In genomic region chr20:23420943-23421925, GRCh38 we compare ENCODE assay signal across 1 cellular context.
A peak's percentile ranks its signal among the peaks of the same experiment; 100 is the strongest.
TF ChIP-seq lines count a peak whose summit lies in the region.

Gene NAPB, minus strand, starts transcription at chr20:23421488. Its CDS starts 86 bp downstream, at chr20:23421402.

TF ChIP-seq in HepG2, 621 proteins besides CTCF, POLR2A, EP300 and RAD21 (continued from another document and continues in another):
- TF ChIP-seq, protein P1, sequence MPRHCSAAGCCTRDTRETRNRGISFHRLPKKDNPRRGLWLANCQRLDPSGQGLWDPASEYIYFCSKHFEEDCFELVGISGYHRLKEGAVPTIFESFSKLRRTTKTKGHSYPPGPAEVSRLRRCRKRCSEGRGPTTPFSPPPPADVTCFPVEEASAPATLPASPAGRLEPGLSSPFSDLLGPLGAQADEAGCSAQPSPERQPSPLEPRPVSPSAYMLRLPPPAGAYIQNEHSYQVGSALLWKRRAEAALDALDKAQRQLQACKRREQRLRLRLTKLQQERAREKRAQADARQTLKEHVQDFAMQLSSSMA (CRISPR knock-in tag; IDR thresholded peaks at IDR 0.05) = no peak
- TF ChIP-seq, protein P2, sequence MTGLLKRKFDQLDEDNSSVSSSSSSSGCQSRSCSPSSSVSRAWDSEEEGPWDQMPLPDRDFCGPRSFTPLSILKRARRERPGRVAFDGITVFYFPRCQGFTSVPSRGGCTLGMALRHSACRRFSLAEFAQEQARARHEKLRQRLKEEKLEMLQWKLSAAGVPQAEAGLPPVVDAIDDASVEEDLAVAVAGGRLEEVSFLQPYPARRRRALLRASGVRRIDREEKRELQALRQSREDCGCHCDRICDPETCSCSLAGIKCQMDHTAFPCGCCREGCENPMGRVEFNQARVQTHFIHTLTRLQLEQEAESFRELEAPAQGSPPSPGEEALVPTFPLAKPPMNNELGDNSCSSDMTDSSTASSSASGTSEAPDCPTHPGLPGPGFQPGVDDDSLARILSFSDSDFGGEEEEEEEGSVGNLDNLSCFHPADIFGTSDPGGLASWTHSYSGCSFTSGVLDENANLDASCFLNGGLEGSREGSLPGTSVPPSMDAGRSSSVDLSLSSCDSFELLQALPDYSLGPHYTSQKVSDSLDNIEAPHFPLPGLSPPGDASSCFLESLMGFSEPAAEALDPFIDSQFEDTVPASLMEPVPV (CRISPR knock-in tag; IDR thresholded peaks at IDR 0.05) = no peak; the same call in none of the 2 replicates
- no peak for TF ChIP-seq CHD2 (IDR thresholded peaks at IDR 0.05; ENCODE audit: low read depth, low read length)
- TF ChIP-seq TEAD2 (CRISPR knock-in tag; IDR thresholded peaks at IDR 0.05) = 0 out of 2 replicates have a peak, but pooled peaks have one; percentile 12
- peak; percentile 98 for TF ChIP-seq ZNF33B (CRISPR knock-in tag; IDR thresholded peaks at IDR 0.05)
- TF ChIP-seq LBX2 (CRISPR knock-in tag; IDR thresholded peaks at IDR 0.05; ENCODE audit: borderline replicate concordance) = 0 out of 2 replicates have a peak, but pooled peaks have one; percentile 17
- no peak for TF ChIP-seq TOPORS (CRISPR knock-in tag; IDR thresholded peaks at IDR 0.05)
- TF ChIP-seq, protein P3, sequence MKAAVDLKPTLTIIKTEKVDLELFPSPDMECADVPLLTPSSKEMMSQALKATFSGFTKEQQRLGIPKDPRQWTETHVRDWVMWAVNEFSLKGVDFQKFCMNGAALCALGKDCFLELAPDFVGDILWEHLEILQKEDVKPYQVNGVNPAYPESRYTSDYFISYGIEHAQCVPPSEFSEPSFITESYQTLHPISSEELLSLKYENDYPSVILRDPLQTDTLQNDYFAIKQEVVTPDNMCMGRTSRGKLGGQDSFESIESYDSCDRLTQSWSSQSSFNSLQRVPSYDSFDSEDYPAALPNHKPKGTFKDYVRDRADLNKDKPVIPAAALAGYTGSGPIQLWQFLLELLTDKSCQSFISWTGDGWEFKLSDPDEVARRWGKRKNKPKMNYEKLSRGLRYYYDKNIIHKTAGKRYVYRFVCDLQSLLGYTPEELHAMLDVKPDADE (CRISPR knock-in tag; IDR thresholded peaks at IDR 0.05) = peak; percentile 77; the same call in 1 of the 2 replicates
- TF ChIP-seq, protein P4, sequence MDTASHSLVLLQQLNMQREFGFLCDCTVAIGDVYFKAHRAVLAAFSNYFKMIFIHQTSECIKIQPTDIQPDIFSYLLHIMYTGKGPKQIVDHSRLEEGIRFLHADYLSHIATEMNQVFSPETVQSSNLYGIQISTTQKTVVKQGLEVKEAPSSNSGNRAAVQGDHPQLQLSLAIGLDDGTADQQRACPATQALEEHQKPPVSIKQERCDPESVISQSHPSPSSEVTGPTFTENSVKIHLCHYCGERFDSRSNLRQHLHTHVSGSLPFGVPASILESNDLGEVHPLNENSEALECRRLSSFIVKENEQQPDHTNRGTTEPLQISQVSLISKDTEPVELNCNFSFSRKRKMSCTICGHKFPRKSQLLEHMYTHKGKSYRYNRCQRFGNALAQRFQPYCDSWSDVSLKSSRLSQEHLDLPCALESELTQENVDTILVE (CRISPR knock-in tag; IDR thresholded peaks at IDR 0.05) = peak; percentile 46; the same call in 1 of the 2 replicates
- peak; percentile 91 for TF ChIP-seq GPN1 (CRISPR knock-in tag; IDR thresholded peaks at IDR 0.05; ENCODE audit: borderline replicate concordance)
- no peak for TF ChIP-seq ZNF644 (CRISPR knock-in tag; IDR thresholded peaks at IDR 0.05; ENCODE audit: low read depth)
- peak; percentile 94 for TF ChIP-seq SAP130 (CRISPR knock-in tag; IDR thresholded peaks at IDR 0.05; ENCODE audit: low read depth)
- no peak for TF ChIP-seq SRF (IDR thresholded peaks at IDR 0.05; ENCODE audit: low read depth, low read length)
- TF ChIP-seq THAP8 (CRISPR knock-in tag; IDR thresholded peaks at IDR 0.05; ENCODE audit: borderline replicate concordance) = peak; percentile 96
- TF ChIP-seq FIP1L1 (IDR thresholded peaks at IDR 0.05; ENCODE audit: borderline replicate concordance, insufficient read depth, low read depth, low read length) = no peak; the same call in 1 of the 2 replicates
- peak; percentile 66; the same call in 1 of the 2 replicates for TF ChIP-seq ZNF709 (CRISPR knock-in tag; IDR thresholded peaks at IDR 0.05)
- TF ChIP-seq POGK (CRISPR knock-in tag; conservative IDR thresholded peaks at IDR 0.05) = peak; percentile 97; the same call in 1 of the 2 replicates
- TF ChIP-seq SMARCE1 (IDR thresholded peaks at IDR 0.05; ENCODE audit: borderline replicate concordance) = no peak
- TF ChIP-seq RORA (CRISPR knock-in tag; IDR thresholded peaks at IDR 0.05) = no peak
- TF ChIP-seq NFE2L1 (CRISPR knock-in tag; IDR thresholded peaks at IDR 0.05; ENCODE audit: borderline replicate concordance) = 0 out of 2 replicates have a peak, but pooled peaks have one; percentile 23
- TF ChIP-seq ZNF552 (CRISPR knock-in tag; IDR thresholded peaks at IDR 0.05; ENCODE audit: borderline replicate concordance) = peak; percentile 76; the same call in 1 of the 2 replicates
- TF ChIP-seq ZNF569 (CRISPR knock-in tag; IDR thresholded peaks at IDR 0.05; ENCODE audit: borderline replicate concordance) = peak; percentile 70; the same call in 1 of the 2 replicates
- peak; percentile 74; the same call in 1 of the 2 replicates for TF ChIP-seq UBTF (CRISPR knock-in tag; IDR thresholded peaks at IDR 0.05)
- TF ChIP-seq ZSCAN29 (CRISPR knock-in tag; conservative IDR thresholded peaks at IDR 0.05) = no peak
- TF ChIP-seq MIER3 (CRISPR knock-in tag; IDR thresholded peaks at IDR 0.05; ENCODE audit: borderline replicate concordance) = peak; percentile 91; the same call in 1 of the 2 replicates
- peak; percentile 63; the same call in 1 of the 2 replicates for TF ChIP-seq ZNF788 (CRISPR knock-in tag; IDR thresholded peaks at IDR 0.05; ENCODE audit: borderline replicate concordance)
- peak; percentile 70 for TF ChIP-seq STAT5B (CRISPR knock-in tag; IDR thresholded peaks at IDR 0.05)
- peak; percentile 93 for TF ChIP-seq ZFP90 (CRISPR knock-in tag; IDR thresholded peaks at IDR 0.05; ENCODE audit: borderline replicate concordance)
- peak; percentile 80 for TF ChIP-seq CBX1 (IDR thresholded peaks at IDR 0.05; ENCODE audit: low read depth)
- TF ChIP-seq ZNF609 (CRISPR knock-in tag; IDR thresholded peaks at IDR 0.05; ENCODE audit: borderline replicate concordance) = 0 out of 2 replicates have a peak, but pooled peaks have one; percentile 61
- no peak for TF ChIP-seq ZMAT5 (CRISPR knock-in tag; IDR thresholded peaks at IDR 0.05; ENCODE audit: borderline replicate concordance, low read depth)
- TF ChIP-seq, protein P5, sequence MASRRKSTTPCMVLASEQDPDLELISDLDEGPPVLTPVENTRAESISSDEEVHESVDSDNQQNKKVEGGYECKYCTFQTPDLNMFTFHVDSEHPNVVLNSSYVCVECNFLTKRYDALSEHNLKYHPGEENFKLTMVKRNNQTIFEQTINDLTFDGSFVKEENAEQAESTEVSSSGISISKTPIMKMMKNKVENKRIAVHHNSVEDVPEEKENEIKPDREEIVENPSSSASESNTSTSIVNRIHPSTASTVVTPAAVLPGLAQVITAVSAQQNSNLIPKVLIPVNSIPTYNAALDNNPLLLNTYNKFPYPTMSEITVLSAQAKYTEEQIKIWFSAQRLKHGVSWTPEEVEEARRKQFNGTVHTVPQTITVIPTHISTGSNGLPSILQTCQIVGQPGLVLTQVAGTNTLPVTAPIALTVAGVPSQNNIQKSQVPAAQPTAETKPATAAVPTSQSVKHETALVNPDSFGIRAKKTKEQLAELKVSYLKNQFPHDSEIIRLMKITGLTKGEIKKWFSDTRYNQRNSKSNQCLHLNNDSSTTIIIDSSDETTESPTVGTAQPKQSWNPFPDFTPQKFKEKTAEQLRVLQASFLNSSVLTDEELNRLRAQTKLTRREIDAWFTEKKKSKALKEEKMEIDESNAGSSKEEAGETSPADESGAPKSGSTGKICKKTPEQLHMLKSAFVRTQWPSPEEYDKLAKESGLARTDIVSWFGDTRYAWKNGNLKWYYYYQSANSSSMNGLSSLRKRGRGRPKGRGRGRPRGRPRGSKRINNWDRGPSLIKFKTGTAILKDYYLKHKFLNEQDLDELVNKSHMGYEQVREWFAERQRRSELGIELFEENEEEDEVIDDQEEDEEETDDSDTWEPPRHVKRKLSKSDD (CRISPR knock-in tag; IDR thresholded peaks at IDR 0.05; ENCODE audit: low read depth) = peak; percentile 87
